14 cellular contexts compared by ENCODE assay signal in the genomic region with DNA sequence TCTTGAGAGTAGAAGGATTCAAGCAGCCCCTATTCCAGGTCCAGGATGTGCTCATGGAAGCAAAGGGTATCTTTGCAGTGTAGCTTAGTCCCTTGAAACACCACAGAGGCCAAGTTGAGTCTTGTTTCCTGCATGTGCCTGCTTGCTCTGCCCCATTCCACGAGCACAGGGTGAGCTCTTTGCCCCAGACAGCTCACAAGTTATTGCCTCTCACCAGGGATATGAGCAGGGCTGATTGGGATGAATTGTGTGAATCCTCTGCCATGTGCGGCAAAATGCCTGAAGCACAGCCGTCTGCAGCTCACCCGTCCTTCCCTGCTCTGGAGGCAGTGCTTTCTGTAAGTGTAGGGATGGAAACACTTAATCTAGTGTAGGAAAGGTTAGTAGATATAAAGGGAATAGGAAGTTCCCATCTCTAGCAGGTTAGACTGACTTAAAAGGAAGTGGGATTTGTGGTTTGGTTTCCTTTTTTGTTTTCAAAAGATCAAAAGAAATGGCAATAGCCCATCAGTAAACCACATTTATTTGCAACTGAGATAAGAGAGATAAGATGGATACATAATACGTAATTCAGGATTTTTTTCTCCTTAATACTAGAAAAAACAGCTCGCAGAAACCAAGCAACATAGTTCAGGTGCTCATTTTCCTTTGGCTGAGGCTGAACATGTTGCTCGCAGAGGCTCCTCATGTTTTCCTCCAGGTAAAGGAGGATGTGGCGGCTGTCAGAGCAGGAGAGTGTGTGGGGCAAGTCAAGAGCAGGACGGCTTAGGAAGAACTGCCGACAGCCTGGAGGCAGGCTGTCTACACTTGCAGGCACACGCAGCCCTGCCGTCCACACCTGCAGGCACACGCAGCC. TPM values are rescaled to one million over a fixed set of nuclear protein-coding genes. Genes with fewer than 3 reads are reported as not detected.
DNase-seq lines count a peak whose midpoint lies in the region; ATAC-seq and TF ChIP-seq lines count a peak whose summit lies in the region.
"Had no signal": no experiment of that assay in that cellular context is flagged by ENCODE, and none has a peak within 500 bp of the region (broad histone marks: within the 10 kb centered on the region; RNA-seq: fewer than 3 reads in every experiment).

No MANE protein-coding gene starts in this region.

- no peak overlapping the region for H3K27ac Mint-ChIP-seq in activated T-helper 17 cell treated with anti-CD3 and anti-CD28 coated beads, Interleukin-2, amount 50 U/mL, for 72 hours
- no peak overlapping the region for H3K27ac Mint-ChIP-seq in CD14-positive monocyte

- H3K9me3 Mint-ChIP-seq in activated T-helper 17 cell treated with anti-CD3 and anti-CD28 coated beads, Interleukin-2, amount 50 U/mL, for 72 hours, result peaks cover 33% of the 10 kb centered on the region
- H3K9me3 Mint-ChIP-seq in CD14-positive monocyte, result peaks cover 25 to 50% (median 40%) of the 10 kb centered on the region in 7 donors

- peaks cover 53% of the 10 kb centered on the region for H3K36me3 ChIP-seq in BLaER1
- H3K36me3 ChIP-seq: BE2C had no signal

- H4K20me1 ChIP-seq in BLaER1, result no peaks in the 10 kb centered on the region

- peak; percentile 90 for DNase-seq in Jurkat, Clone E6-1 (ENCODE audit: low read depth, low spot score)
- peak; percentile 15 for DNase-seq in iris pigment epithelial cell (ENCODE audit: low read depth)
- DNase-seq in GM19238 (ENCODE audit: insufficient read length, low spot score), result no peak
- DNase-seq in CD14-positive monocyte (ENCODE audit: low spot score), result no peak
- no peak for DNase-seq in DMS 273 treated with DMSO at 0.1 percent for 48 hours (lab: John Stamatoyannopoulos, UW)
- DNase-seq: activated CD8-positive, alpha-beta memory T cell treated with anti-CD3 and anti-CD28 coated beads, Interleukin-2, amount 50 U/mL, for 48 hours; anterior cingulate cortex; BE2C; HCEC 1CT; NCI-H446 treated with DMSO at 0.1 percent for 48 hours had no signal

- no peak overlapping the region for H3K27ac ChIP-seq in BLaER1

- H3K27me3 Mint-ChIP-seq in activated T-helper 17 cell treated with anti-CD3 and anti-CD28 coated beads, Interleukin-2, amount 50 U/mL, for 72 hours, result no peaks in the 10 kb centered on the region
- H3K27me3 Mint-ChIP-seq in CD14-positive monocyte (ENCODE audit: low read depth in 3 of 3), result peaks cover 0 to 2% (median 1%) of the 10 kb centered on the region in 3 donors

- H3K4me1 ChIP-seq in BLaER1, result peaks cover 13% of the 10 kb centered on the region
- H3K4me1 ChIP-seq: BE2C had no signal

- H3K9me3 ChIP-seq in BLaER1, result peaks cover 61% of the 10 kb centered on the region
- H3K9me3 ChIP-seq: BE2C had no signal

- no peak for TF ChIP-seq CTCF in CD14-positive monocyte (IDR thresholded peaks at IDR 0.05)

- peak overlapping the region; percentile 41 for H3K4me3 Mint-ChIP-seq in activated T-helper 17 cell treated with anti-CD3 and anti-CD28 coated beads, Interleukin-2, amount 50 U/mL, for 72 hours
- no peak overlapping the region for H3K4me3 Mint-ChIP-seq in CD14-positive monocyte

- intact Hi-C loops in CD14-positive monocyte (cut with micrococcal nuclease), result no loop called here

- peak; percentile 61 for ATAC-seq in activated T-helper 17 cell treated with anti-CD3 and anti-CD28 coated beads, Interleukin-2, amount 50 U/mL, for 72 hours (replicated peaks)
- no peak for ATAC-seq in HG02642 (IDR thresholded peaks at IDR 0.05; ENCODE audit: poor library complexity, unreplicated experiment)
- ATAC-seq: Panc1 had no signal

- peaks cover 8% of the 10 kb centered on the region for H3K4me1 Mint-ChIP-seq in activated T-helper 17 cell treated with anti-CD3 and anti-CD28 coated beads, Interleukin-2, amount 50 U/mL, for 72 hours
- peaks cover 4% of the 10 kb centered on the region for H3K4me1 Mint-ChIP-seq in CD14-positive monocyte

- H3K4me3 ChIP-seq in BLaER1, result no peak overlapping the region
- H3K4me3 ChIP-seq in Jurkat, Clone E6-1 (ENCODE audit: low read length), result no peak overlapping the region

- peaks cover 29% of the 10 kb centered on the region for H3K36me3 Mint-ChIP-seq in activated T-helper 17 cell treated with anti-CD3 and anti-CD28 coated beads, Interleukin-2, amount 50 U/mL, for 72 hours (ENCODE audit: low read depth)
- H3K36me3 Mint-ChIP-seq in CD14-positive monocyte, result peaks cover 15 to 19% of the 10 kb centered on the region in 2 donors

- H3K27me3 ChIP-seq in BLaER1, result no peaks in the 10 kb centered on the region
- H3K27me3 ChIP-seq: BE2C had no signal

- H3K9ac ChIP-seq in BLaER1, result no peak overlapping the region

- H3K4me2 ChIP-seq in BLaER1, result peak overlapping the region; percentile 62

RNA-seq across cellular contexts. Expression of a gene that starts 41.4 kb away (rescaled TPM):
- 10.6 TPM for polyA plus RNA-seq in Jurkat, Clone E6-1 (2012; ENCODE audit: insufficient read depth, insufficient read length)
- 1 to 10 TPM; 4.9 to 6.4 TPM for total RNA-seq in activated T-helper 17 cell treated with anti-CD3 and anti-CD28 coated beads, Interleukin-2, amount 50 U/mL, for 72 hours
- polyA plus RNA-seq in CD14-positive monocyte, result under 1 TPM; 0.24 to 0.69 TPM

Comparison
In these comparisons a context has a peak if more than half of its experiments do, and no peak if none do; other contexts are left out.
1. DNase-seq: peak in Jurkat, Clone E6-1 (single experiment) and iris pigment epithelial cell (single experiment); none in GM19238 (single experiment), CD14-positive monocyte (single experiment) and DMS 273 treated with DMSO at 0.1 percent for 48 hours (single experiment).